8 cellular contexts compared by ENCODE assay signal in the genomic region with DNA sequence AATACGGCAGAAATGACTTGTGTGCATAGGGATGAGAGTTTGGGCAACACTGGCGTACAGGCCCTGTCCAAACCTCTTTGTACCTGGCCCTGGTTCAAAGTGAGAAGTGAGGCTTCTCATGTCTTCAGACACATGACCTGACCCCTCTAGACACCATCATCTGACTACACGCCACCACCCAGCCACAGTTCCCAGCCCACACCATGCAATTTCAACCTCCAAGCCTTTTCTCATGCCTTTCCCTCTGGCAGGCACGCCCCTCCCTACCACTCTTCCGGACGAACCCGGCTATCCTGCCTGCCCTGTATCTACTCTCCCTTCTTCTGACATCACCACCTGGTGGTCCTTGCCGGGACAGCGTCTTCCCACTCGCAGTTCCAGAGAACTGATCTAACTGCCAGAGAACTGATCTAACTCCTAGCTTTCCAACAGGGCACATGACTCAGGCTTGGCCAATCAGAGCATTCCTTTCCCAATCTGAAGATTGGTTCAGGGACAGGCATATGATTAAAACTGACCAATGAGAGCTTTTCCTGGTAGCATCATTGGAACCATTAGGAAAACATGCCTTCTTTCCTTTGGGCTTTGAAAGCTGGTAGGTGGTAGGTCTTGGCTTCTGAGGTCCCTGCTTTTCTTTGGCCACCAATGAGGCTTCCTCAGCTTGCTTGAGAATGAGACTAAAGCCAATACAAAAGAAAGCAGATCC. TPM values are rescaled to one million over a fixed set of nuclear protein-coding genes. Genes with fewer than 3 reads are reported as not detected.
DNase-seq lines count a peak whose midpoint lies in the region; ATAC-seq and TF ChIP-seq lines count a peak whose summit lies in the region.

No MANE protein-coding gene starts in this region.

- peaks cover 33% of the 10 kb centered on the region for H3K79me2 ChIP-seq in OCI-LY3 (ENCODE audit: low read length)

- H3K9ac ChIP-seq in OCI-LY3 (ENCODE audit: low read length): peak overlapping the region; percentile 83

- TF ChIP-seq CTCF in OCI-LY3 (IDR thresholded peaks at IDR 0.05; ENCODE audit: low read depth, low read length) (peak; percentile 36; the same call in 1 of the 2 replicates), cardiac muscle cell (IDR thresholded peaks at IDR 0.05; ENCODE audit: low read depth, low read length) (peak; percentile 60)

- no peaks in the 10 kb centered on the region for H3K9me3 ChIP-seq in CD8-positive, alpha-beta memory T cell (ENCODE audit: low read length)
- H3K9me3 ChIP-seq in OCI-LY3 (ENCODE audit: insufficient read depth, low read length) (peaks cover 9% of the 10 kb centered on the region; the same call in 1 of the 2 replicates), cardiac muscle cell (ENCODE audit: low read depth) (no peaks in the 10 kb centered on the region)

- H3K27me3 ChIP-seq in CD8-positive, alpha-beta memory T cell (ENCODE audit: insufficient read depth, low read length, poor library complexity, severe bottlenecking): no peaks in the 10 kb centered on the region
- H3K27me3 ChIP-seq in OCI-LY3 (ENCODE audit: low read depth, low read length) (no peaks in the 10 kb centered on the region), cardiac muscle cell (no peaks in the 10 kb centered on the region)

- H3K4me3 Mint-ChIP-seq in CD8-positive, alpha-beta memory T cell: no peak overlapping the region
- no peak overlapping the region for H3K4me3 Mint-ChIP-seq in activated naive CD4-positive, alpha-beta T cell treated with anti-CD3 and anti-CD28 coated beads, Interleukin-2, amount 10 ng/mL, durations not matched to agents 7 days and 5 days

- CTCF ChIA-PET in CD8-positive, alpha-beta memory T cell (lab: Charles Lee): interaction anchor here (0.7 to 3.2 kb wide), 8 partner anchors 10 to 197 kb away, joined by 3 to 15 read pairs (median 4); no protein-coding TSS in a partner anchor
- CTCF ChIA-PET in activated naive CD4-positive, alpha-beta T cell treated with anti-CD3 and anti-CD28 coated beads, Interleukin-2, amount 10 ng/mL, durations not matched to agents 7 days and 5 days (lab: Charles Lee): interaction anchor here (0.8 to 10.0 kb wide), 12 partner anchors 8 to 205 kb away, joined by 3 to 122 read pairs (median 4); partner anchors contain the start of gene NSMCE1

- no peak overlapping the region for H2AFZ ChIP-seq in OCI-LY3 (ENCODE audit: low read depth, low read length)

- no peak overlapping the region for H3K4me3 ChIP-seq in CD8-positive, alpha-beta memory T cell (ENCODE audit: low read length)
- H3K4me3 ChIP-seq in OCI-LY3 (ENCODE audit: low read length) (peak overlapping the region; percentile 73), cardiac muscle cell (no peak overlapping the region)

- peaks cover 58% of the 10 kb centered on the region for H3K4me1 ChIP-seq in CD8-positive, alpha-beta memory T cell (ENCODE audit: insufficient read depth, low read length)
- peaks cover 83% of the 10 kb centered on the region for H3K4me1 ChIP-seq in OCI-LY3 (ENCODE audit: low read length)
- H3K4me1 ChIP-seq in cardiac muscle cell (ENCODE audit: low read depth): no peaks in the 10 kb centered on the region

- H3K36me3 ChIP-seq in CD8-positive, alpha-beta memory T cell (ENCODE audit: insufficient read depth, low read length): no peaks in the 10 kb centered on the region
- H3K36me3 ChIP-seq in OCI-LY3 (replicated peaks; ENCODE audit: low read depth, low read length) (peaks cover 4% of the 10 kb centered on the region), cardiac muscle cell (no peaks in the 10 kb centered on the region)

- H3K27ac Mint-ChIP-seq in CD8-positive, alpha-beta memory T cell: no peak overlapping the region
- H3K27ac Mint-ChIP-seq in activated naive CD4-positive, alpha-beta T cell treated with anti-CD3 and anti-CD28 coated beads, Interleukin-2, amount 10 ng/mL, durations not matched to agents 7 days and 5 days: no peak overlapping the region

- H3K27ac ChIP-seq in CD8-positive, alpha-beta memory T cell (ENCODE audit: low read depth, low read length): no peak overlapping the region
- H3K27ac ChIP-seq in OCI-LY3 (ENCODE audit: low read length) (peak overlapping the region; percentile 99), cardiac muscle cell (no peak overlapping the region)

- intact Hi-C loops in posterior vena cava (cut with DNase I): no loop called here

- ATAC-seq in GM19023 (IDR thresholded peaks at IDR 0.05; ENCODE audit: unreplicated experiment) (peak; percentile 42), HG03442 (IDR thresholded peaks at IDR 0.05; ENCODE audit: unreplicated experiment) (peak; percentile 40)

- peak in 4 of 5 donors; percentile 15 to 62 (median 32) for DNase-seq in CD8-positive, alpha-beta memory T cell
- DNase-seq in activated naive CD4-positive, alpha-beta T cell treated with anti-CD3 and anti-CD28 coated beads, Interleukin-2, amount 10 ng/mL, durations not matched to agents 7 days and 5 days: peak; percentile 69
- DNase-seq in cardiac muscle cell (ENCODE audit: low read depth in 1 of 2, low spot score in 1 of 2) (peak; percentile 70 to 83), posterior vena cava (ENCODE audit: low spot score) (peak; percentile 92), dedifferentiated amniotic fluid mesenchymal stem cell (ENCODE audit: extremely low spot score) (no peak)

- H4K20me1 ChIP-seq in OCI-LY3 (ENCODE audit: insufficient read depth, low read length): no peaks in the 10 kb centered on the region

- no peaks in the 10 kb centered on the region for H3K9me3 Mint-ChIP-seq in CD8-positive, alpha-beta memory T cell
- peaks cover 12% of the 10 kb centered on the region for H3K9me3 Mint-ChIP-seq in activated naive CD4-positive, alpha-beta T cell treated with anti-CD3 and anti-CD28 coated beads, Interleukin-2, amount 10 ng/mL, durations not matched to agents 7 days and 5 days

- H3K4me2 ChIP-seq in OCI-LY3 (ENCODE audit: low read length): peak overlapping the region; percentile 81

- no peaks in the 10 kb centered on the region for H3K27me3 Mint-ChIP-seq in CD8-positive, alpha-beta memory T cell
- H3K27me3 Mint-ChIP-seq in activated naive CD4-positive, alpha-beta T cell treated with anti-CD3 and anti-CD28 coated beads, Interleukin-2, amount 10 ng/mL, durations not matched to agents 7 days and 5 days: no peaks in the 10 kb centered on the region

- H3K4me1 Mint-ChIP-seq in CD8-positive, alpha-beta memory T cell: peaks cover 21 to 38% (median 27%) of the 10 kb centered on the region in 3 donors
- peaks cover 49% of the 10 kb centered on the region for H3K4me1 Mint-ChIP-seq in activated naive CD4-positive, alpha-beta T cell treated with anti-CD3 and anti-CD28 coated beads, Interleukin-2, amount 10 ng/mL, durations not matched to agents 7 days and 5 days

- POLR2A ChIA-PET in CD8-positive, alpha-beta memory T cell (lab: Charles Lee): no interaction called here

- no peaks in the 10 kb centered on the region for H3K36me3 Mint-ChIP-seq in CD8-positive, alpha-beta memory T cell
- H3K36me3 Mint-ChIP-seq in activated naive CD4-positive, alpha-beta T cell treated with anti-CD3 and anti-CD28 coated beads, Interleukin-2, amount 10 ng/mL, durations not matched to agents 7 days and 5 days: peaks cover 13% of the 10 kb centered on the region

RNA-seq across cellular contexts. Expression of gene IL21R, which starts 27.0 kb away (rescaled TPM):
- total RNA-seq in CD8-positive, alpha-beta memory T cell: 10 to 100 TPM; 80.5 to 84.5 TPM
- 53.7 TPM for polyA plus RNA-seq in CD8-positive, alpha-beta memory T cell
- total RNA-seq in cardiac muscle cell: 0.04 TPM in 1 of 2 replicates, not detected in the other
- 0.19 TPM in 1 of 2 replicates, not detected in the other for polyA plus RNA-seq in cardiac muscle cell
- total RNA-seq in posterior vena cava: under 1 TPM; 0.24 to 0.56 TPM

Comparison
In these comparisons a context has a peak if more than half of its experiments do, and no peak if none do; other contexts are left out.
1. RNA of gene IL21R, which starts 27.0 kb away (total RNA-seq): 80.5 to 84.5 TPM in CD8-positive, alpha-beta memory T cell; 0.24 to 0.56 TPM in posterior vena cava and 0.04 TPM in cardiac muscle cell; every median in the first group is over 10 times any median in the second.